8 cellular contexts compared by ENCODE assay signal in the genomic region with DNA sequence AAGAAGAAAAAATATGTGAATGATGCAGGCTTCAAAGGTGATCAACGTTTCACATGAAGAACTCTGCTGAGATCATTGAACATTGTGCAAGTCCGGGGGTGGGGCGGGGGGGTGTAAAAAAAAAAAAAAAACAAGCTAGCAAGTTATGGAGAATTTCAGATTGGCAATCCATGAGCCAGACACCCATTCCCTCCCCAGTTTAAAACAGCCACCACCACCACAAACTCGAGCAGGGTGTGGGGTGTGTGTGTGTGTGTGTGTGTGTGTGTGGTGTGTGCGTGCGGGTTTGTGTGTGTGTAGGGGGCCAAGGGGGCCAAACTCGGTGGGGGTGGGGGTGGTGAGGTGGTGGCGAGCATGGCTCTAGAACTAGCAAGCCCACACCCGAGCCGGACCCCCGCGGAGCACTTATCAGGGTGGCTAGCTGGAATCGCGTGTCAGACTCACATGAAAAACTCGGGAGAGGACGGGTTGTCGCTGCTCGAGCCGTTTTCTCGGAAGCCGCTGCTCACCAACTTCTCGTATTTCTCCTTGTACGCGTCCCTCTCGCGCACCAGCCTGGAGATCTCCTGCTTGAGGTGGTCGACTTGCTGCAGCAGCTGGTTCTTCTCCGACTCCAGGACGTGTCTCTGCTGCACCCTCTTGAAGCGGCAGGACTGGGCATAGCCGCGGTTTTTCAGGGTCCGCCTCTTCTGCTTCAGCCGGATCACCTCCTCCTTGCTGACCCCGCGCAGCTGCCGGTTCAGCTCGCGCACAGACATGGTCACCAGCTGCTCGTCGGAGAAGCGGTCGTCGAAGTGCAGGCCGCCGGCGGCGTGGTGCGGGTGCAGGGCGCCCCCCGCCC. TPM values are rescaled to one million over a fixed set of nuclear protein-coding genes. Genes with fewer than 3 reads are reported as not detected.
DNase-seq lines count a peak whose midpoint lies in the region; ATAC-seq and TF ChIP-seq lines count a peak whose summit lies in the region.

No MANE protein-coding gene starts in this region.

- CTCF ChIA-PET in AG04450 (lab: Charles Lee), result interaction anchor here (0.7 to 1.0 kb wide), 2 partner anchors 401 to 771 kb away, joined by 3 read pairs; no protein-coding TSS in a partner anchor

- no peaks in the 10 kb centered on the region; the same call in 1 of the 2 replicates for H3K9me3 ChIP-seq in AG04450 (ENCODE audit: control insufficient read depth, insufficient read depth, low read length)
- peaks cover 3% of the 10 kb centered on the region for H3K9me3 ChIP-seq in WERI-Rb-1 (ENCODE audit: severe bottlenecking)
- H3K9me3 ChIP-seq in colonic mucosa, result no peaks in the 10 kb centered on the region
- H3K9me3 ChIP-seq in left lung, result no peaks in the 10 kb centered on the region

- peak overlapping the region; percentile 25; the same call in 1 of the 2 replicates for H3K4me3 ChIP-seq in AG04450 (ENCODE audit: low read depth, low read length)
- H3K4me3 ChIP-seq in WERI-Rb-1 (ENCODE audit: low read depth, low read length), result no peak overlapping the region
- H3K4me3 ChIP-seq in colonic mucosa, result peak overlapping the region; percentile 43
- H3K4me3 ChIP-seq in left lung, result peak overlapping the region; percentile 48 to 63

- H3K27me3 ChIP-seq in AG04450 (ENCODE audit: control insufficient read depth, insufficient read depth, low read length) (peaks cover 26% of the 10 kb centered on the region), WERI-Rb-1 (ENCODE audit: insufficient read depth, low read depth, severe bottlenecking) (peaks cover 80% of the 10 kb centered on the region), colonic mucosa (peaks cover 4% of the 10 kb centered on the region), left lung (peaks cover 0 to 42% of the 10 kb centered on the region in 2 donors)

- ATAC-seq in left lung, result no peak

- DNase-seq in AG04450 (ENCODE audit: low read depth, low spot score) (no peak), Kasumi-1 (lab: John Stamatoyannopoulos, UW) (peak; percentile 27 to 65), WERI-Rb-1 (peak; percentile 16), colonic mucosa (peak; percentile 29), left lung (peak; percentile 64 to 83), dedifferentiated amniotic fluid mesenchymal stem cell (ENCODE audit: extremely low spot score) (no peak), NCI-H2107 treated with DMSO at 0.1 percent for 48 hours (lab: John Stamatoyannopoulos, UW; ENCODE audit: unreplicated experiment) (no peak)
- DNase-seq in stimulated activated CD4-positive, alpha-beta T cell treated with anti-CD3 and anti-CD28 coated beads, Interleukin-1b, Interleukin-23, amount 100 ng/mL, for 48 hours, result peak; percentile 56

- H3K4me1 ChIP-seq in colonic mucosa (no peaks in the 10 kb centered on the region), left lung (peaks cover 0 to 28% of the 10 kb centered on the region in 2 donors)

- peak overlapping the region; percentile 40 to 66 for H3K9ac ChIP-seq in colonic mucosa (ENCODE audit: low read depth in 2 of 2, low read length in 2 of 2)

- H3K36me3 ChIP-seq in WERI-Rb-1 (no peaks in the 10 kb centered on the region), colonic mucosa (no peaks in the 10 kb centered on the region), left lung (no peaks in the 10 kb centered on the region)

- no peak for TF ChIP-seq CTCF in AG04450 (IDR thresholded peaks at IDR 0.05; ENCODE audit: low read depth, low read length)
- no peak for TF ChIP-seq CTCF in WERI-Rb-1 (IDR thresholded peaks at IDR 0.05; ENCODE audit: low read depth, low read length)
- no peak for TF ChIP-seq CTCF in colonic mucosa (IDR thresholded peaks at IDR 0.05)
- TF ChIP-seq CTCF in left lung (IDR thresholded peaks at IDR 0.05), result peak in 1 of 2 donors; percentile 19

- no peak overlapping the region for H3K27ac ChIP-seq in AG04450 (ENCODE audit: low read depth, low read length)
- no peak overlapping the region for H3K27ac ChIP-seq in WERI-Rb-1
- H3K27ac ChIP-seq in colonic mucosa, result peak overlapping the region; percentile 56
- H3K27ac ChIP-seq in left lung, result peak overlapping the region; percentile 78 to 81

- POLR2A ChIA-PET in AG04450 (lab: Yijun Ruan, JAX), result no interaction called here

- intact Hi-C loops in colonic mucosa (cut with DNase I) (no loop called here), left lung (cut with DNase I) (no loop called here)

RNA-seq across cellular contexts. Expression of a gene that starts 2.0 kb away (rescaled TPM):
- polyA plus RNA-seq in AG04450 (2011; rRNA removed), result 0.07 and 0.09 TPM in 2 replicates
- 0.14 TPM in 1 of 2 replicates, not detected in the other for polyA minus RNA-seq in AG04450 (2011; rRNA and poly(A)+ RNA removed)
- total RNA-seq in colonic mucosa (10 to 100 TPM; 12.3 to 21.1 TPM), left lung (10 to 100 TPM; 52.2 to 60.8 TPM)

Comparison
In these comparisons a context has a peak if more than half of its experiments do, and no peak if none do; other contexts are left out.
1. DNase-seq: peak in Kasumi-1 (2 of 2), WERI-Rb-1 (single experiment), colonic mucosa (single experiment), left lung (2 of 2) and stimulated activated CD4-positive, alpha-beta T cell treated with anti-CD3 and anti-CD28 coated beads, Interleukin-1b, Interleukin-23, amount 100 ng/mL, for 48 hours (single experiment); none in AG04450 (single experiment), dedifferentiated amniotic fluid mesenchymal stem cell (single experiment) and NCI-H2107 treated with DMSO at 0.1 percent for 48 hours (single experiment).
2. H3K27ac ChIP-seq: peak in colonic mucosa (single experiment) and left lung (2 of 2); none in AG04450 (single experiment) and WERI-Rb-1 (single experiment).